In the genomic region with DNA sequence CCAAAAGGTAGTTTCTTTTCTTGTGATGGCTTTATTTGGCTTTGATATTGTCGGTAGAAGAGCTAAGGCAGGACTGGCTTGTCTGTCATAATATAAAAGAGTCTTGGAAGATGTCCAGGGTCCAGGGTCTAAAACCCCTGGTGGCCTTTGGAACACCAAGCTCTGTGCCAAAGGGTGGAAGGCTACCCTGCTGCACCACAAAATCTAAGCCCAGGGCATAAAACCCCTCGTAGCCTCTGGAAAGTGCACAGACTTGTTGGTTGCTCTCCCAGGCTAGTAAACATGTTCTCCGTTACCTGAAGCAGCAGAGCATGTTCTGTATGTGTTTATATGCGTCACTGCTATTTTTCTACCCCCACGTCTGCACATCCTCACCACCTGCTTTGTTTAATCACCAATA, we compare ENCODE assay signal across 39 cellular contexts.
"Had no signal": no experiment of that assay in that cellular context is flagged by ENCODE, and none has a peak within 500 bp of the region (broad histone marks: within the 10 kb centered on the region; RNA-seq: fewer than 3 reads in every experiment).

No MANE protein-coding gene starts in this region.

- H3K36me3 ChIP-seq: cardiac muscle cell had no signal

- H3K4me3 Mint-ChIP-seq: activated B cell treated with CpG ODN at 0.5 μM for 24 hours; activated CD4-positive, alpha-beta memory T cell treated with anti-CD3 and anti-CD28 coated beads for 36 hours; activated CD4-positive, alpha-beta T cell treated with anti-CD3 and anti-CD28 coated beads, Interleukin-2, amount 10 ng/mL, durations not matched to agents 24 days and 14 days; activated CD8-positive, alpha-beta T cell treated with anti-CD3 and anti-CD28 coated beads for 36 hours; activated naive CD4-positive, alpha-beta T cell treated with anti-CD3 and anti-CD28 coated beads for 36 hours; activated naive CD8-positive, alpha-beta T cell treated with anti-CD3 and anti-CD28 coated beads, Interleukin-2, amount 10 ng/mL, durations not matched to agents 7 days and 5 days; activated naive CD8-positive, alpha-beta T cell treated with anti-CD3 and anti-CD28 coated beads, Interleukin-2, amount 50 U/mL, for 24 hours; activated T-helper 1 cell treated with anti-CD3 and anti-CD28 coated beads, Interleukin-12 subunit alpha, Interleukin-12 subunit beta, Interleukin-2, Interleukin-4 antibody, amounts not matched to agents 30 ng/mL and 10 ng/mL and 1 ng/mL, durations not matched to agents 14 hours and 24 hours and 36 hours; activated T-helper 17 cell treated with anti-CD3 and anti-CD28 coated beads, Interleukin-2, amount 50 U/mL, for 72 hours; brain; central memory CD8-positive, alpha-beta T cell; T-helper 1 cell treated with Interleukin-12 subunit alpha and Interleukin-12 subunit beta and Interleukin-4 antibody, amounts not matched to agents 30 μg/mL and 1 μg/mL, for 36 hours; T-helper 2 cell treated with Interferon-gamma antibody and Interleukin-4, amounts not matched to agents 5 μg/mL and 100 μg/mL, for 36 hours had no signal

- H3K27me3 ChIP-seq: ascending aorta, cardiac muscle cell had no signal

- H3K4me1 ChIP-seq: ascending aorta had no signal

- H3K27ac Mint-ChIP-seq: activated B cell treated with CpG ODN at 0.5 μM for 24 hours; activated CD4-positive, alpha-beta memory T cell treated with anti-CD3 and anti-CD28 coated beads for 36 hours; activated CD4-positive, alpha-beta T cell treated with anti-CD3 and anti-CD28 coated beads, Interleukin-2, amount 10 ng/mL, durations not matched to agents 24 days and 14 days; activated CD8-positive, alpha-beta T cell treated with anti-CD3 and anti-CD28 coated beads for 36 hours; activated naive CD4-positive, alpha-beta T cell treated with anti-CD3 and anti-CD28 coated beads for 36 hours; activated naive CD4-positive, alpha-beta T cell treated with anti-CD3 and anti-CD28 coated beads, Interleukin-2, amount 50 U/mL, for 72 hours; activated naive CD8-positive, alpha-beta T cell treated with anti-CD3 and anti-CD28 coated beads, Interleukin-2, amount 10 ng/mL, durations not matched to agents 7 days and 5 days; activated naive CD8-positive, alpha-beta T cell treated with anti-CD3 and anti-CD28 coated beads, Interleukin-2, amount 50 U/mL, for 24 hours; activated T-helper 1 cell treated with anti-CD3 and anti-CD28 coated beads, Interleukin-12 subunit alpha, Interleukin-12 subunit beta, Interleukin-2, Interleukin-4 antibody, amounts not matched to agents 30 ng/mL and 10 ng/mL and 1 ng/mL, durations not matched to agents 14 hours and 24 hours and 36 hours; activated T-helper 17 cell treated with anti-CD3 and anti-CD28 coated beads, Interleukin-2, amount 50 U/mL, for 72 hours; brain; T-helper 1 cell treated with Interleukin-12 subunit alpha and Interleukin-12 subunit beta and Interleukin-4 antibody, amounts not matched to agents 30 μg/mL and 1 μg/mL, for 36 hours; T-helper 2 cell treated with Interferon-gamma antibody and Interleukin-4, amounts not matched to agents 5 μg/mL and 100 μg/mL, for 36 hours had no signal

- ATAC-seq: activated CD8-positive, alpha-beta T cell treated with anti-CD3 and anti-CD28 coated beads for 36 hours; activated naive CD4-positive, alpha-beta T cell treated with anti-CD3 and anti-CD28 coated beads, Interleukin-2, amount 50 U/mL, for 72 hours; activated naive CD8-positive, alpha-beta T cell treated with anti-CD3 and anti-CD28 coated beads, Interleukin-2, amount 50 U/mL, for 24 hours; activated T-helper 17 cell treated with anti-CD3 and anti-CD28 coated beads, Interleukin-2, amount 50 U/mL, for 72 hours had no signal

- H3K36me3 Mint-ChIP-seq: brain had no signal

- H3K4me1 Mint-ChIP-seq: activated B cell treated with CpG ODN at 0.5 μM for 24 hours, brain had no signal

- H3K27me3 Mint-ChIP-seq: activated B cell treated with CpG ODN at 0.5 μM for 24 hours; activated CD4-positive, alpha-beta memory T cell treated with anti-CD3 and anti-CD28 coated beads for 36 hours; activated CD4-positive, alpha-beta T cell treated with anti-CD3 and anti-CD28 coated beads, Interleukin-2, amount 10 ng/mL, durations not matched to agents 24 days and 14 days; activated CD8-positive, alpha-beta T cell treated with anti-CD3 and anti-CD28 coated beads for 36 hours; activated naive CD8-positive, alpha-beta T cell treated with anti-CD3 and anti-CD28 coated beads, Interleukin-2, amount 10 ng/mL, durations not matched to agents 7 days and 5 days; activated naive CD8-positive, alpha-beta T cell treated with anti-CD3 and anti-CD28 coated beads, Interleukin-2, amount 50 U/mL, for 24 hours; activated T-helper 17 cell treated with anti-CD3 and anti-CD28 coated beads, Interleukin-2, amount 50 U/mL, for 72 hours; central memory CD8-positive, alpha-beta T cell had no signal

- FAIRE-seq: bronchial epithelial cell, TTC549 had no signal

- DNase-seq: activated B cell treated with CpG ODN at 0.5 μM for 24 hours; activated CD4-positive, alpha-beta memory T cell treated with anti-CD3 and anti-CD28 coated beads for 36 hours; activated CD4-positive, alpha-beta T cell treated with anti-CD3 and anti-CD28 coated beads for 4 hours; activated CD4-positive, alpha-beta T cell treated with anti-CD3 and anti-CD28 coated beads, Interleukin-2, amount 10 ng/mL, durations not matched to agents 24 days and 14 days; activated CD4-positive, alpha-beta T cell treated with anti-CD3 and anti-CD28 coated beads, Interleukin-2, amount 50 U/mL, for 1 hour; activated CD4-positive, alpha-beta T cell treated with anti-CD3 and anti-CD28 coated beads, Interleukin-2, amount 50 U/mL, for 4 hours; activated CD4-positive, CD25-positive, alpha-beta regulatory T cell treated with anti-CD3 and anti-CD28 coated beads, Interleukin-2, amount 50 U/mL, for 72 hours; activated CD8-positive, alpha-beta memory T cell treated with anti-CD3 and anti-CD28 coated beads, Interleukin-2, amount 50 U/mL, for 4 hours; activated CD8-positive, alpha-beta T cell treated with anti-CD3 and anti-CD28 coated beads for 36 hours; activated effector memory CD4-positive, alpha-beta T cell treated with anti-CD3 and anti-CD28 coated beads, Interleukin-2, amount 50 U/mL, for 16 hours; activated gamma-delta T cell treated with Interleukin-2 at 50 U/mL for 16 hours; activated naive CD4-positive, alpha-beta T cell; activated naive CD4-positive, alpha-beta T cell treated with anti-CD3 and anti-CD28 coated beads for 36 hours; activated naive CD4-positive, alpha-beta T cell treated with anti-CD3 and anti-CD28 coated beads, Interleukin-2, amount 50 U/mL, for 16 hours; activated naive CD8-positive, alpha-beta T cell treated with anti-CD3 and anti-CD28 coated beads, Interleukin-2, amount 10 ng/mL, durations not matched to agents 7 days and 5 days; activated naive CD8-positive, alpha-beta T cell treated with anti-CD3 and anti-CD28 coated beads, Interleukin-2, amount 50 U/mL, for 24 hours; activated T-cell treated with anti-CD3 and anti-CD28 coated beads for 4 hours; activated T-cell treated with anti-CD3 and anti-CD28 coated beads, Interleukin-2, amount 50 U/mL, for 1 hour; activated T-cell treated with anti-CD3 and anti-CD28 coated beads, Interleukin-2, amount 50 U/mL, for 48 hours; amygdala; anterior cingulate cortex; caudate nucleus; cerebellar nuclear complex; SW 1271; T-helper 1 cell; T-helper 2 cell; T-helper 9 cell had no signal

- H3K4me3 ChIP-seq: ascending aorta, cardiac muscle cell had no signal

- H3K27ac ChIP-seq: ascending aorta, cardiac muscle cell, VCaP had no signal
